ENCODE assay signal across 20 cellular contexts in genomic region chrX:97605271-97605670, GRCh38.
DNase-seq lines count a peak whose midpoint lies in the region; ATAC-seq, FAIRE-seq and TF ChIP-seq lines count a peak whose summit lies in the region.
"Had no signal": no experiment of that assay in that cellular context is flagged by ENCODE, and none has a peak within 500 bp of the region (broad histone marks: within the 10 kb centered on the region; RNA-seq: fewer than 3 reads in every experiment).

No MANE protein-coding gene starts in this region.

- FAIRE-seq in GM18507 (lab: Jason Lieb, UNC) = peak; percentile 5
- FAIRE-seq: A204.1, G401.6, GM12891 had no signal

- ATAC-seq in HG02852 (IDR thresholded peaks at IDR 0.05; ENCODE audit: unreplicated experiment) = no peak
- ATAC-seq: CD8-positive, alpha-beta T cell had no signal

- H3K4me3 Mint-ChIP-seq in nephron = no peak overlapping the region
- H3K4me3 Mint-ChIP-seq: B cell; CD4-positive, alpha-beta T cell; CD8-positive, alpha-beta T cell had no signal

- peaks cover 17% of the 10 kb centered on the region for H3K4me1 Mint-ChIP-seq in nephron
- H3K4me1 Mint-ChIP-seq: B cell had no signal

- no peak overlapping the region for H3K4me3 ChIP-seq in fibroblast of mammary gland (ENCODE audit: control insufficient read depth, low read depth, low read length)
- H3K4me3 ChIP-seq: BLaER1 treated with 17β-estradiol and CSF1 and Interleukin-3, amounts not matched to agents 10 nM and 100 nM had no signal

- peaks cover 4% of the 10 kb centered on the region for H3K9me3 Mint-ChIP-seq in nephron
- H3K9me3 Mint-ChIP-seq: CD4-positive, alpha-beta T cell; CD8-positive, alpha-beta T cell had no signal

- no peak for DNase-seq in GM18507 (ENCODE audit: extremely low spot score, insufficient read length, low read depth)
- peak; percentile 5 for DNase-seq in fibroblast of mammary gland (ENCODE audit: low read depth)
- DNase-seq in activated CD4-positive, alpha-beta T cell treated with anti-CD3 and anti-CD28 coated beads, Interleukin-2, amount 50 U/mL, for 1 hour = no peak
- DNase-seq in NOMO-1 (lab: John Stamatoyannopoulos, UW; ENCODE audit: unreplicated experiment in 2 of 2) = no peak
- DNase-seq: 8988T; ACHN; AML-193; Caco-2; Calu3; CD4-positive, alpha-beta T cell; CD8-positive, alpha-beta T cell; DMS79 treated with DMSO at 0.1 percent for 48 hours; GF-D8 had no signal

- H3K36me3 Mint-ChIP-seq in nephron (ENCODE audit: low read depth) = no peaks in the 10 kb centered on the region
- H3K36me3 Mint-ChIP-seq: CD8-positive, alpha-beta T cell had no signal

- peaks cover 3% of the 10 kb centered on the region for H3K27me3 Mint-ChIP-seq in nephron (ENCODE audit: low read depth)
- H3K27me3 Mint-ChIP-seq: B cell; CD4-positive, alpha-beta T cell had no signal

- peak overlapping the region in 2 of 3 experiments; percentile 11 to 71 for H3K27ac Mint-ChIP-seq in nephron
- H3K27ac Mint-ChIP-seq: B cell; CD4-positive, alpha-beta T cell; CD8-positive, alpha-beta T cell had no signal

- no peak for TF ChIP-seq CTCF in fibroblast of mammary gland (conservative IDR thresholded peaks at IDR 0.05; ENCODE audit: control insufficient read depth, insufficient read depth, low read depth, low read length)
- no peak for TF ChIP-seq CTCF in nephron (IDR thresholded peaks at IDR 0.05; ENCODE audit: unreplicated experiment in 3 of 3)
